25 cellular contexts compared by ENCODE assay signal in genomic region chr3:18732474-18732873, GRCh38.
"Had no signal": no experiment of that assay in that cellular context is flagged by ENCODE, and none has a peak within 500 bp of the region (broad histone marks: within the 10 kb centered on the region; RNA-seq: fewer than 3 reads in every experiment).

No MANE protein-coding gene starts in this region.

- H3K27me3 ChIP-seq: adrenal gland, brain microvascular endothelial cell, esophagus muscularis mucosa, gastrocnemius medialis, ovary, vagina had no signal

- H3K4me1 ChIP-seq: adrenal gland, esophagus muscularis mucosa, gastrocnemius medialis, vagina had no signal

- ATAC-seq: activated CD4-positive, alpha-beta T cell treated with anti-CD3 and anti-CD28 coated beads for 36 hours; activated CD8-positive, alpha-beta memory T cell treated with anti-CD3 and anti-CD28 coated beads, Interleukin-2, amount 10 ng/mL, durations not matched to agents 7 days and 5 days; gastrocnemius medialis; left cardiac atrium; left ventricle myocardium superior; naive thymus-derived CD4-positive, alpha-beta T cell; sciatic nerve had no signal

- H3K27ac ChIP-seq: adrenal gland, brain microvascular endothelial cell, esophagus muscularis mucosa, gastrocnemius medialis, ovary, skin epidermis, vagina had no signal

- H3K9me3 ChIP-seq: adrenal gland, esophagus muscularis mucosa, gastrocnemius medialis, ovary, vagina had no signal

- H3K36me3 ChIP-seq: adrenal gland, brain microvascular endothelial cell, esophagus muscularis mucosa, gastrocnemius medialis, ovary, vagina had no signal

- DNase-seq: activated CD4-positive, alpha-beta T cell treated with anti-CD3 and anti-CD28 coated beads for 36 hours; activated CD4-positive, alpha-beta T cell treated with anti-CD3 and anti-CD28 coated beads, Interleukin-2, amount 50 U/mL, for 48 hours; activated CD4-positive, CD25-positive, alpha-beta regulatory T cell; activated CD8-positive, alpha-beta memory T cell treated with anti-CD3 and anti-CD28 coated beads, Interleukin-2, amount 10 ng/mL, durations not matched to agents 7 days and 5 days; activated effector memory CD4-positive, alpha-beta T cell treated with anti-CD3 and anti-CD28 coated beads, Interleukin-2, amount 50 U/mL, for 16 hours; activated naive CD4-positive, alpha-beta T cell treated with anti-CD3 and anti-CD28 coated beads for 36 hours; activated naive CD8-positive, alpha-beta T cell treated with anti-CD3 and anti-CD28 coated beads for 36 hours; adrenal gland; aorta; brain microvascular endothelial cell; central memory CD4-positive, alpha-beta T cell; gastrocnemius medialis; glutamatergic neuron; left cardiac atrium; left ventricle myocardium superior; midbrain; naive thymus-derived CD4-positive, alpha-beta T cell; ovary; stimulated activated CD4-positive, alpha-beta T cell treated with anti-CD3 and anti-CD28 coated beads, Interleukin-12 subunit alpha, Interleukin-12 subunit beta, amount 100 ng/mL, for 4 hours; stimulated activated CD4-positive, alpha-beta T cell treated with anti-CD3 and anti-CD28 coated beads, Interleukin-4, amount 100 ng/mL, for 1 hour; T-helper 1 cell had no signal

- H3K4me3 ChIP-seq: adrenal gland, esophagus muscularis mucosa, gastrocnemius medialis, ovary, skin epidermis, vagina had no signal
